8 cellular contexts compared by ENCODE assay signal in the genomic region with DNA sequence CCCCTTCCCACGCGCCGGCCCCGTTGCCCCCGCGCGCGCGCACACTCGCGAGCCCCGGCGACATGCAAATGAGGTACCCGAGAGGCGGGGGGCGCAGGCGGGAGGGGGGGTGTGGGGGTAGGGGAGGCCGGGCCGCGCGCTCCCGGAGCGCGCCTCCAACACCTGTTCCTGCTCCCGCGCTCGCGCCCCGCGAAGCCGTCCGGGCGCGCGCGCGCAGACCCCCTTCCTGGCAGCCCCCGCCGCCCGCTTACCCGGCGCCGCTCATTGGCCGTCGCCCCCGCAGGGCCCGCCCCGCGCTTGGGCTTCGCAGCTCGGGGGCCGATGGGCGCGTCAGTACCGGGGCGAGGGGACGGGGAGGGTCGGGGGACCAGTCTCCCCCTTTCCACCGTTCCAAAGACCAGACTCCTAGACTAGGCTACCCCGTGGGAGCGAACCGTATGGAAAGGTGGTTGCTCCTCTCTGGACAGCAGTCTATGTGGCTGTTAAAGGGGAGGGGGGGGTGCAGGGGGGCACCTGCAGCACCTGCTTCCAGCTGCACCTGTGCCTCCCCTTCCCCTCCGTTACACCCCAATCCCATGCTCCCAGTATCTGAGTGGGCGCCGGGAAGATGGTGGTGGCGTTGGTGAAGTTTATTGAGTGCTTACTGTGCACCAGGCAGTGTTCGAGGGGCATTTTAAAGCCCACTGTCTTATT. TPM values are rescaled to one million over a fixed set of nuclear protein-coding genes. Genes with fewer than 3 reads are reported as not detected.
DNase-seq lines count a peak whose midpoint lies in the region; ATAC-seq and TF ChIP-seq lines count a peak whose summit lies in the region.

No MANE protein-coding gene starts in this region.

- H3K9ac ChIP-seq in HUES64 (ENCODE audit: low read depth, low read length) (peak overlapping the region; percentile 99; the same call in 1 of the 2 replicates), mesendoderm (ENCODE audit: low read length) (peak overlapping the region; percentile 74), stomach smooth muscle (ENCODE audit: low read length in 2 of 2) (peak overlapping the region; percentile 72 to 76)

- no peak overlapping the region for H3K4ac ChIP-seq in mesendoderm (ENCODE audit: low read depth, low read length)

- peaks cover 31% of the 10 kb centered on the region for H3K4me1 Mint-ChIP-seq in chondrocyte (ENCODE audit: low read depth)

- H2BK5ac ChIP-seq in mesendoderm (ENCODE audit: low read length), result no peak overlapping the region

- H3K36me3 ChIP-seq in HUES64 (ENCODE audit: insufficient read depth, low read length), result peaks cover 17% of the 10 kb centered on the region
- no peaks in the 10 kb centered on the region for H3K36me3 ChIP-seq in mesendoderm (ENCODE audit: control insufficient read depth, insufficient read depth, low read length)
- peaks cover 8 to 9% of the 10 kb centered on the region in 2 donors for H3K36me3 ChIP-seq in stomach smooth muscle (ENCODE audit: control insufficient read depth in 2 of 2, insufficient read depth in 2 of 2, low read length in 2 of 2)

- TF ChIP-seq CTCF in chondrocyte (IDR thresholded peaks at IDR 0.05), result no peak

- no peaks in the 10 kb centered on the region for H3K27me3 Mint-ChIP-seq in chondrocyte (ENCODE audit: low read depth)

- peak overlapping the region; percentile 100 for H3K56ac ChIP-seq in mesendoderm (ENCODE audit: low read length)

- peaks cover 13% of the 10 kb centered on the region for H3K36me3 Mint-ChIP-seq in chondrocyte (ENCODE audit: low read depth)

- H3K27ac ChIP-seq in HUES64 (ENCODE audit: low read depth, low read length) (peak overlapping the region; percentile 99), mesendoderm (ENCODE audit: low read depth, low read length) (peak overlapping the region; percentile 33), stomach smooth muscle (ENCODE audit: low read length) (peak overlapping the region; percentile 97)

- H3K4me1 ChIP-seq in HUES64 (ENCODE audit: insufficient read depth, low read length), result peaks cover 8% of the 10 kb centered on the region
- H3K4me1 ChIP-seq in mesendoderm (ENCODE audit: control insufficient read depth, low read depth, low read length), result no peaks in the 10 kb centered on the region
- H3K4me1 ChIP-seq in stomach smooth muscle (ENCODE audit: control insufficient read depth, insufficient read depth, low read length), result peaks cover 20% of the 10 kb centered on the region

- H2BK15ac ChIP-seq in mesendoderm (replicated peaks; ENCODE audit: low read depth), result no peak overlapping the region

- peak; percentile 92 for DNase-seq in D341Med (ENCODE audit: low spot score)
- DNase-seq in RKO (ENCODE audit: low spot score), result peak; percentile 74
- no peak for DNase-seq in chondrocyte (ENCODE audit: low spot score)
- DNase-seq in mesendoderm, result no peak
- DNase-seq in MV-4-11 (lab: John Stamatoyannopoulos, UW), result no peak

- H3K9me3 ChIP-seq in HUES64 (ENCODE audit: insufficient read depth, low read depth, low read length), result no peaks in the 10 kb centered on the region
- no peaks in the 10 kb centered on the region for H3K9me3 ChIP-seq in stomach smooth muscle (ENCODE audit: control insufficient read depth in 2 of 2, low read length in 2 of 2)

- no peak overlapping the region for H2BK120ac ChIP-seq in mesendoderm (ENCODE audit: low read depth, low read length)

- H3K4me3 Mint-ChIP-seq in chondrocyte (ENCODE audit: unreplicated experiment), result peak overlapping the region; percentile 66

- H3K4me3 ChIP-seq in HUES64 (ENCODE audit: low read length) (peak overlapping the region; percentile 79), mesendoderm (ENCODE audit: low read length) (peak overlapping the region; percentile 39), stomach smooth muscle (ENCODE audit: low read length in 2 of 2) (peak overlapping the region; percentile 96)

- peak; percentile 7 for ATAC-seq in GM19455 (IDR thresholded peaks at IDR 0.05; ENCODE audit: unreplicated experiment)

- WGBS in HUES64, result 4% methylated on average over 53 of the region's 67 CpGs
- no CpG with 5 or more reads among the region's 67 CpGs for WGBS in mesendoderm (ENCODE audit: extremely low coverage, insufficient coverage, low lambda C conversion rate)

- peak overlapping the region; percentile 36 for H3K18ac ChIP-seq in mesendoderm (ENCODE audit: low read length)

- H3K27ac Mint-ChIP-seq in chondrocyte (ENCODE audit: unreplicated experiment), result peak overlapping the region; percentile 41

- H3K79me1 ChIP-seq in mesendoderm (ENCODE audit: low read length), result no peaks in the 10 kb centered on the region

- no peaks in the 10 kb centered on the region for H3K79me2 ChIP-seq in mesendoderm (ENCODE audit: control insufficient read depth, insufficient read depth, low read length)

- no peak overlapping the region for H2AK5ac ChIP-seq in mesendoderm (ENCODE audit: low read length)

- peak overlapping the region; percentile 41 for H3K4me2 ChIP-seq in mesendoderm (ENCODE audit: low read length)

- H3K23ac ChIP-seq in mesendoderm (ENCODE audit: low read length), result no peak overlapping the region

- no peak overlapping the region for H4K8ac ChIP-seq in mesendoderm (ENCODE audit: low read depth, low read length)

- no peak overlapping the region for H4K5ac ChIP-seq in mesendoderm (ENCODE audit: low read length)

- H3K27me3 ChIP-seq in HUES64 (ENCODE audit: insufficient read depth, low read length) (no peaks in the 10 kb centered on the region), mesendoderm (ENCODE audit: insufficient read depth, low read length, poor library complexity) (no peaks in the 10 kb centered on the region), stomach smooth muscle (ENCODE audit: control insufficient read depth in 1 of 2, insufficient read depth in 2 of 2, low read length in 2 of 2) (no peaks in the 10 kb centered on the region)

- no peaks in the 10 kb centered on the region for H3K9me3 Mint-ChIP-seq in chondrocyte (ENCODE audit: low read depth)

RNA-seq across cellular contexts. Expression of a gene that starts 0.4 kb away (rescaled TPM):
- polyA plus RNA-seq in HUES64 (2013, experiment 1 of 2), result 2.6 TPM
- 4.1 TPM for polyA plus RNA-seq in HUES64 (2013, experiment 2 of 2)
- total RNA-seq in chondrocyte, result 10.1 to 11.0 TPM (median 10.8 TPM) in 3 replicates
- 1.8 TPM for polyA plus RNA-seq in mesendoderm (2013, experiment 1 of 2)
- polyA plus RNA-seq in mesendoderm (2013, experiment 2 of 2), result 1.8 TPM

RNA-seq across cellular contexts. Expression of a gene that starts 1.2 kb away (rescaled TPM):
- 14.2 TPM for polyA plus RNA-seq in HUES64 (2013, experiment 1 of 2)
- polyA plus RNA-seq in HUES64 (2013, experiment 2 of 2), result 15.8 TPM
- total RNA-seq in chondrocyte, result 11.3 to 14.7 TPM (median 14.4 TPM) in 3 replicates
- 13.5 TPM for polyA plus RNA-seq in mesendoderm (2013, experiment 1 of 2)
- 13.7 TPM for polyA plus RNA-seq in mesendoderm (2013, experiment 2 of 2)

RNA-seq across cellular contexts. Expression of a gene that starts 5.0 kb away (rescaled TPM):
- 8.5 TPM for polyA plus RNA-seq in HUES64 (2013, experiment 1 of 2)
- polyA plus RNA-seq in HUES64 (2013, experiment 2 of 2), result 11.0 TPM
- 16.1 to 18.1 TPM (median 16.4 TPM) in 3 replicates for total RNA-seq in chondrocyte
- 4.8 TPM for polyA plus RNA-seq in mesendoderm (2013, experiment 1 of 2)
- polyA plus RNA-seq in mesendoderm (2013, experiment 2 of 2), result 4.8 TPM

RNA-seq across cellular contexts. Expression of a gene that starts 19.8 kb away (rescaled TPM):
- 13.6 TPM for polyA plus RNA-seq in HUES64 (2013, experiment 1 of 2)
- polyA plus RNA-seq in HUES64 (2013, experiment 2 of 2), result 15.6 TPM
- total RNA-seq in chondrocyte, result 15.7 to 23.6 TPM (median 23.1 TPM) in 3 replicates
- polyA plus RNA-seq in mesendoderm (2013, experiment 1 of 2), result 13.5 TPM
- polyA plus RNA-seq in mesendoderm (2013, experiment 2 of 2), result 13.6 TPM

RNA-seq across cellular contexts. Expression of a gene that starts 23.9 kb away (rescaled TPM):
- 7.1 TPM for polyA plus RNA-seq in HUES64 (2013, experiment 1 of 2)
- polyA plus RNA-seq in HUES64 (2013, experiment 2 of 2), result 10.1 TPM
- 6.1 to 7.9 TPM (median 6.4 TPM) in 3 replicates for total RNA-seq in chondrocyte
- 3.9 TPM for polyA plus RNA-seq in mesendoderm (2013, experiment 1 of 2)
- 4.4 TPM for polyA plus RNA-seq in mesendoderm (2013, experiment 2 of 2)

Comparison
In these comparisons a context has a peak if more than half of its experiments do, and no peak if none do; other contexts are left out.
1. DNase-seq: peak in D341Med (single experiment) and RKO (single experiment); none in chondrocyte (single experiment), mesendoderm (single experiment) and MV-4-11 (single experiment).
2. H3K27ac ChIP-seq: peak in every context shown above with its lines; median percentile 99 in HUES64; 97 in stomach smooth muscle; 33 in mesendoderm.
3. H3K4me3 ChIP-seq: peak in every context shown above with its lines; median percentile 96 in stomach smooth muscle; 79 in HUES64; 39 in mesendoderm.
4. Peak in every context shown above with its lines, with median percentiles within 50 percentile points of each other: H3K9ac ChIP-seq.